In the genomic region with DNA sequence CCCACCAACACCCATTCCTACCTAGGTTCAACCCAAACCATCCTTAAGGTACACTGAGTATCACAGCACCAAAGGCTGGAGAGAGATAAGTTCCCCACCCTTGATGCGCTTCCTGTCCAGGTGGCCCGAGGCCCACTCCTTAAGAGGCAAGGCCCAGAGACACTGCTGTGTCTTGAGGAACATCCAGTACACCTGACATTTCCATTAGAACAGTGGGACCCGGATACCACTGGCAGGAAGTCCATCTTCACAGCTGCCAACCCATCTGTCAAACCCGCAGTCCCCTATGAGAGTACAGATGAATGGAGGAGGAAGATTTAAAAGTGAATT, we compare ENCODE assay signal across 8 cellular contexts. TPM values are rescaled to one million over a fixed set of nuclear protein-coding genes. Genes with fewer than 3 reads are reported as not detected.
A peak's percentile ranks its signal among the peaks of the same experiment; 100 is the strongest.
DNase-seq lines count a peak whose midpoint lies in the region; ATAC-seq and TF ChIP-seq lines count a peak whose summit lies in the region.

No MANE protein-coding gene starts in this region.

- H3K4me1 Mint-ChIP-seq in activated CD4-positive, alpha-beta T cell treated with anti-CD3 and anti-CD28 coated beads for 36 hours: peaks cover 10% of the 10 kb centered on the region
- H3K4me1 Mint-ChIP-seq in activated CD8-positive, alpha-beta T cell treated with anti-CD3 and anti-CD28 coated beads for 36 hours (ENCODE audit: low read depth): peaks cover 17% of the 10 kb centered on the region
- H3K4me1 Mint-ChIP-seq in immature natural killer cell: peaks cover 24 to 31% of the 10 kb centered on the region in 2 donors

- CTCF ChIA-PET in activated CD4-positive, alpha-beta T cell treated with anti-CD3 and anti-CD28 coated beads for 36 hours (lab: Charles Lee): interaction anchor here (1.0 to 3.3 kb wide), 3 partner anchors 16 to 67 kb away, joined by 4 to 12 read pairs (median 4); no protein-coding TSS in a partner anchor
- CTCF ChIA-PET in activated CD8-positive, alpha-beta T cell treated with anti-CD3 and anti-CD28 coated beads for 36 hours (lab: Charles Lee): interaction anchor here (0.7 to 3.6 kb wide), 6 partner anchors 9 to 254 kb away, joined by 3 to 13 read pairs (median 4); partner anchors contain the start of gene HIBCH

- H3K27ac ChIP-seq in substantia nigra (ENCODE audit: low read depth, low read length, poor library complexity, severe bottlenecking): peak overlapping the region; percentile 86

- no peak for TF ChIP-seq CTCF in activated CD8-positive, alpha-beta T cell treated with anti-CD3 and anti-CD28 coated beads for 36 hours (IDR thresholded peaks at IDR 0.05)

- H3K27me3 Mint-ChIP-seq in activated CD4-positive, alpha-beta T cell treated with anti-CD3 and anti-CD28 coated beads for 36 hours: no peaks in the 10 kb centered on the region
- peaks cover 1% of the 10 kb centered on the region for H3K27me3 Mint-ChIP-seq in activated CD8-positive, alpha-beta T cell treated with anti-CD3 and anti-CD28 coated beads for 36 hours
- peaks cover 2 to 4% (median 3%) of the 10 kb centered on the region in 3 donors for H3K27me3 Mint-ChIP-seq in immature natural killer cell (ENCODE audit: low read depth in 3 of 3)

- H3K4me3 Mint-ChIP-seq in activated CD4-positive, alpha-beta T cell treated with anti-CD3 and anti-CD28 coated beads for 36 hours: peak overlapping the region; percentile 66
- H3K4me3 Mint-ChIP-seq in activated CD8-positive, alpha-beta T cell treated with anti-CD3 and anti-CD28 coated beads for 36 hours: peak overlapping the region; percentile 72
- peak overlapping the region; percentile 88 to 91 (median 90) for H3K4me3 Mint-ChIP-seq in immature natural killer cell

- H3K27ac Mint-ChIP-seq in activated CD4-positive, alpha-beta T cell treated with anti-CD3 and anti-CD28 coated beads for 36 hours: peak overlapping the region; percentile 75
- peak overlapping the region; percentile 87 for H3K27ac Mint-ChIP-seq in activated CD8-positive, alpha-beta T cell treated with anti-CD3 and anti-CD28 coated beads for 36 hours
- peak overlapping the region; percentile 78 to 93 (median 85) for H3K27ac Mint-ChIP-seq in immature natural killer cell

- H3K9me3 Mint-ChIP-seq in activated CD4-positive, alpha-beta T cell treated with anti-CD3 and anti-CD28 coated beads for 36 hours (ENCODE audit: low read depth): no peaks in the 10 kb centered on the region
- H3K9me3 Mint-ChIP-seq in activated CD8-positive, alpha-beta T cell treated with anti-CD3 and anti-CD28 coated beads for 36 hours: no peaks in the 10 kb centered on the region
- H3K9me3 Mint-ChIP-seq in immature natural killer cell: no peaks in the 10 kb centered on the region

- POLR2A ChIA-PET in activated CD4-positive, alpha-beta T cell treated with anti-CD3 and anti-CD28 coated beads for 36 hours (lab: Charles Lee): no interaction called here
- POLR2A ChIA-PET in activated CD8-positive, alpha-beta T cell treated with anti-CD3 and anti-CD28 coated beads for 36 hours (lab: Charles Lee): interaction anchor here (0.7 to 2.1 kb wide), 3 partner anchors 17 to 135 kb away, joined by 3 to 13 read pairs (median 3); partner anchors contain the start of gene HIBCH

- intact Hi-C loops in activated CD4-positive, alpha-beta T cell treated with anti-CD3 and anti-CD28 coated beads for 36 hours (cut with DNase I, micrococcal nuclease): loop anchor here (1.0 to 2.0 kb wide), 2 partner anchors 22 to 23 kb away; no protein-coding TSS in a partner anchor
- intact Hi-C loops in activated CD8-positive, alpha-beta T cell treated with anti-CD3 and anti-CD28 coated beads for 36 hours (cut with micrococcal nuclease): no loop called here

- no peak for DNase-seq in activated CD4-positive, alpha-beta T cell treated with anti-CD3 and anti-CD28 coated beads for 36 hours
- no peak for DNase-seq in activated CD4-positive, alpha-beta T cell treated with anti-CD3 and anti-CD28 coated beads for 4 hours
- no peak for DNase-seq in activated CD8-positive, alpha-beta T cell treated with anti-CD3 and anti-CD28 coated beads for 36 hours
- DNase-seq in immature natural killer cell (no peak), substantia nigra (lab: John Stamatoyannopoulos, UW) (peak in 1 of 49 donors; percentile 60), COLO829 (ENCODE audit: low spot score) (no peak), COLO668 (lab: John Stamatoyannopoulos, UW; ENCODE audit: unreplicated experiment) (no peak)

- no peaks in the 10 kb centered on the region for H3K36me3 Mint-ChIP-seq in activated CD4-positive, alpha-beta T cell treated with anti-CD3 and anti-CD28 coated beads for 36 hours (ENCODE audit: low read depth)
- no peaks in the 10 kb centered on the region for H3K36me3 Mint-ChIP-seq in activated CD8-positive, alpha-beta T cell treated with anti-CD3 and anti-CD28 coated beads for 36 hours (ENCODE audit: low read depth)
- H3K36me3 Mint-ChIP-seq in immature natural killer cell: no peaks in the 10 kb centered on the region

- no peak for ATAC-seq in activated CD4-positive, alpha-beta T cell treated with anti-CD3 and anti-CD28 coated beads for 36 hours
- no peak for ATAC-seq in activated CD8-positive, alpha-beta T cell treated with anti-CD3 and anti-CD28 coated beads for 36 hours
- no peak for ATAC-seq in HG02981 (IDR thresholded peaks at IDR 0.05; ENCODE audit: unreplicated experiment)

RNA-seq across cellular contexts. Expression of gene INPP1, which starts 0.3 kb away (rescaled TPM):
- total RNA-seq in activated CD4-positive, alpha-beta T cell treated with anti-CD3 and anti-CD28 coated beads for 36 hours: 1 to 10 TPM; 6.7 to 7.8 TPM
- total RNA-seq in activated CD8-positive, alpha-beta T cell treated with anti-CD3 and anti-CD28 coated beads for 36 hours: 10 to 100 TPM in 1 of 2 experiments, 1 to 10 TPM in 1; 8.5 to 10.2 TPM
- polyA plus RNA-seq in immature natural killer cell: 10 to 100 TPM in 2 of 3 donors, 1 to 10 TPM in 1; 7.6 to 19.3 (median 13.4) TPM

RNA-seq across cellular contexts. Expression of gene HIBCH, which starts 23.5 kb away (rescaled TPM):
- total RNA-seq in activated CD4-positive, alpha-beta T cell treated with anti-CD3 and anti-CD28 coated beads for 36 hours: 10 to 100 TPM; 23.1 to 23.7 TPM
- 10 to 100 TPM; 17.6 to 19.3 TPM for total RNA-seq in activated CD8-positive, alpha-beta T cell treated with anti-CD3 and anti-CD28 coated beads for 36 hours
- 10 to 100 TPM; 15.2 to 26.8 (median 21.4) TPM for polyA plus RNA-seq in immature natural killer cell
